32 cellular contexts compared by ENCODE assay signal in genomic region chr20:1205802-1206201, GRCh38. TPM values are rescaled to one million over a fixed set of nuclear protein-coding genes. Genes with fewer than 3 reads are reported as not detected.
"Had no signal": no experiment of that assay in that cellular context is flagged by ENCODE, and none has a peak within 500 bp of the region (broad histone marks: within the 10 kb centered on the region; RNA-seq: fewer than 3 reads in every experiment).

No MANE protein-coding gene starts in this region.

- DNase-seq: activated CD4-positive, alpha-beta T cell treated with anti-CD3 and anti-CD28 coated beads for 1 hour; activated CD4-positive, alpha-beta T cell treated with anti-CD3 and anti-CD28 coated beads for 4 hours; activated CD4-positive, alpha-beta T cell treated with anti-CD3 and anti-CD28 coated beads, Interleukin-2, amount 50 U/mL, for 1 hour; activated CD4-positive, alpha-beta T cell treated with anti-CD3 and anti-CD28 coated beads, Interleukin-2, amount 50 U/mL, for 48 hours; activated CD8-positive, alpha-beta memory T cell treated with anti-CD3 and anti-CD28 coated beads for 24 hours; activated CD8-positive, alpha-beta T cell treated with anti-CD3 and anti-CD28 coated beads for 36 hours; activated effector memory CD4-positive, alpha-beta T cell treated with Interleukin-2 at 50 U/mL for 16 hours; activated gamma-delta T cell treated with Interleukin-2 at 50 U/mL for 16 hours; activated naive CD4-positive, alpha-beta T cell treated with anti-CD3 and anti-CD28 coated beads, Interleukin-2, amount 50 U/mL, for 16 hours; activated naive CD4-positive, alpha-beta T cell treated with Interleukin-2 at 50 U/mL for 16 hours; activated T-cell treated with anti-CD3 and anti-CD28 coated beads, Interleukin-2, amount 50 U/mL, for 4 hours; amniotic stem cell; anterior cingulate cortex; brain microvascular endothelial cell; dorsolateral prefrontal cortex; effector memory CD4-positive, alpha-beta T cell; esophagus squamous epithelium; foreskin melanocyte; T-helper 2 cell had no signal

- FAIRE-seq: astrocyte, bronchial epithelial cell had no signal

- H3K4me3 ChIP-seq: coronary artery, dorsolateral prefrontal cortex, esophagus squamous epithelium, gastroesophageal sphincter had no signal

- H3K27me3 ChIP-seq: dorsolateral prefrontal cortex had no signal

- H3K4me1 ChIP-seq: gastroesophageal sphincter had no signal

- ATAC-seq: activated CD8-positive, alpha-beta T cell treated with anti-CD3 and anti-CD28 coated beads for 36 hours; activated T-cell treated with anti-CD3 and anti-CD28 coated beads, Interleukin-2, amount 50 U/mL, for 4 hours; activated T-helper 17 cell treated with anti-CD3 and anti-CD28 coated beads, Interleukin-2, amount 50 U/mL, for 72 hours; gastroesophageal sphincter had no signal

- H3K36me3 ChIP-seq: brain microvascular endothelial cell, esophagus squamous epithelium, gastroesophageal sphincter had no signal

- H3K9me3 ChIP-seq: esophagus squamous epithelium, gastroesophageal sphincter had no signal

- H3K27ac ChIP-seq: brain microvascular endothelial cell, coronary artery, dorsolateral prefrontal cortex, esophagus squamous epithelium, gastroesophageal sphincter had no signal

RNA-seq across cellular contexts. Expression of gene C20orf202, which starts 2.5 kb away (rescaled TPM):
- total RNA-seq: activated CD8-positive, alpha-beta T cell treated with anti-CD3 and anti-CD28 coated beads for 36 hours; activated T-cell treated with anti-CD3 and anti-CD28 coated beads, Interleukin-2, amount 50 U/mL, for 4 hours; activated T-helper 17 cell treated with anti-CD3 and anti-CD28 coated beads, Interleukin-2, amount 50 U/mL, for 72 hours; astrocyte; bronchial epithelial cell; endodermal cell; epithelial cell of proximal tubule; glomerular endothelial cell; T-helper 1 cell treated with Interleukin-12 subunit alpha and Interleukin-12 subunit beta and Interleukin-4 antibody, amounts not matched to agents 30 ng/mL and 1 ng/mL, for 36 hours had no signal
- polyA plus RNA-seq: fibroblast of lung had no signal

RNA-seq across cellular contexts. Expression of gene RAD21L1, which starts 20.0 kb away (rescaled TPM):
- total RNA-seq: activated T-helper 17 cell treated with anti-CD3 and anti-CD28 coated beads, Interleukin-2, amount 50 U/mL, for 72 hours; astrocyte; cardiac septum; cerebellum; esophagus squamous epithelium; fibroblast of villous mesenchyme; gastroesophageal sphincter; glomerular endothelial cell; T-helper 1 cell treated with Interleukin-12 subunit alpha and Interleukin-12 subunit beta and Interleukin-4 antibody, amounts not matched to agents 30 ng/mL and 1 ng/mL, for 36 hours had no signal

RNA-seq across cellular contexts. Expression of gene TMEM74B, which starts 21.0 kb away (rescaled TPM):
- total RNA-seq: activated T-cell treated with anti-CD3 and anti-CD28 coated beads, Interleukin-2, amount 50 U/mL, for 4 hours; bronchial epithelial cell; fibroblast of lung; fibroblast of villous mesenchyme had no signal
- polyA plus RNA-seq: fibroblast of lung had no signal
